ENCODE assay signal across 17 cellular contexts in genomic region chr6:167107787-167108186, GRCh38. TPM values are rescaled to one million over a fixed set of nuclear protein-coding genes. Genes with fewer than 3 reads are reported as not detected.
A peak's percentile ranks its signal among the peaks of the same experiment; 100 is the strongest.
DNase-seq lines count a peak whose midpoint lies in the region; ATAC-seq and TF ChIP-seq lines count a peak whose summit lies in the region.
"Had no signal": no experiment of that assay in that cellular context is flagged by ENCODE, and none has a peak within 500 bp of the region (broad histone marks: within the 10 kb centered on the region; RNA-seq: fewer than 3 reads in every experiment).

No MANE protein-coding gene starts in this region.

- no peak for DNase-seq in activated CD4-positive, alpha-beta T cell treated with anti-CD3 and anti-CD28 coated beads for 36 hours
- DNase-seq in activated CD4-positive, alpha-beta T cell treated with anti-CD3 and anti-CD28 coated beads, Interleukin-2, amount 10 ng/mL, durations not matched to agents 7 days and 5 days: no peak
- peak in 1 of 2 donors; percentile 31 for DNase-seq in activated T-cell treated with anti-CD3 and anti-CD28 coated beads, Interleukin-2, amount 50 U/mL, for 72 hours
- DNase-seq in activated T-cell treated with anti-CD3 and anti-CD28 coated beads for 4 hours (no peak), activated B cell treated with CpG ODN at 0.5 μM for 24 hours (no peak), NCI-H187 treated with DMSO at 0.1 percent for 48 hours (lab: John Stamatoyannopoulos, UW) (no peak), H4 (ENCODE audit: low spot score) (no peak)
- DNase-seq: 8988T; Calu3; CD8-positive, alpha-beta T cell; GF-D8; GM23248; HFFc6 had no signal

- TF ChIP-seq CTCF in activated B cell treated with CpG ODN at 0.5 μM for 24 hours (IDR thresholded peaks at IDR 0.05): no peak

- no peak overlapping the region for H3K27ac Mint-ChIP-seq in activated CD4-positive, alpha-beta T cell treated with anti-CD3 and anti-CD28 coated beads for 36 hours
- H3K27ac Mint-ChIP-seq in activated CD4-positive, alpha-beta T cell treated with anti-CD3 and anti-CD28 coated beads, Interleukin-2, amount 10 ng/mL, durations not matched to agents 7 days and 5 days: no peak overlapping the region
- no peak overlapping the region for H3K27ac Mint-ChIP-seq in activated T-cell treated with anti-CD3 and anti-CD28 coated beads, Interleukin-2, amount 50 U/mL, for 72 hours
- H3K27ac Mint-ChIP-seq in activated B cell treated with CpG ODN at 0.5 μM for 24 hours: peak overlapping the region; percentile 76
- peak overlapping the region; percentile 61 for H3K27ac Mint-ChIP-seq in stimulated activated memory B cell treated with anti-CD40 and anti-IgM and Interleukin-4, amounts not matched to agents 10 μg/mL and 1 μg/mL and 100 μg/mL, for 72 hours
- H3K27ac Mint-ChIP-seq: CD8-positive, alpha-beta T cell; HFFc6 had no signal

- no peaks in the 10 kb centered on the region for H3K9me3 Mint-ChIP-seq in activated CD4-positive, alpha-beta T cell treated with anti-CD3 and anti-CD28 coated beads for 36 hours (ENCODE audit: low read depth)
- peaks cover 3% of the 10 kb centered on the region for H3K9me3 Mint-ChIP-seq in activated CD4-positive, alpha-beta T cell treated with anti-CD3 and anti-CD28 coated beads, Interleukin-2, amount 10 ng/mL, durations not matched to agents 7 days and 5 days
- no peaks in the 10 kb centered on the region for H3K9me3 Mint-ChIP-seq in activated T-cell treated with anti-CD3 and anti-CD28 coated beads, Interleukin-2, amount 50 U/mL, for 72 hours
- H3K9me3 Mint-ChIP-seq in activated B cell treated with CpG ODN at 0.5 μM for 24 hours: no peaks in the 10 kb centered on the region
- no peaks in the 10 kb centered on the region for H3K9me3 Mint-ChIP-seq in stimulated activated memory B cell treated with anti-CD40 and anti-IgM and Interleukin-4, amounts not matched to agents 10 μg/mL and 1 μg/mL and 100 μg/mL, for 72 hours
- H3K9me3 Mint-ChIP-seq: CD8-positive, alpha-beta T cell; IgD-negative memory B cell had no signal

- H3K36me3 Mint-ChIP-seq in activated CD4-positive, alpha-beta T cell treated with anti-CD3 and anti-CD28 coated beads for 36 hours (ENCODE audit: low read depth): no peaks in the 10 kb centered on the region
- H3K36me3 Mint-ChIP-seq in activated CD4-positive, alpha-beta T cell treated with anti-CD3 and anti-CD28 coated beads, Interleukin-2, amount 10 ng/mL, durations not matched to agents 7 days and 5 days (ENCODE audit: low read depth): no peaks in the 10 kb centered on the region
- H3K36me3 Mint-ChIP-seq in activated T-cell treated with anti-CD3 and anti-CD28 coated beads, Interleukin-2, amount 50 U/mL, for 72 hours (ENCODE audit: insufficient read depth in 2 of 2): no peaks in the 10 kb centered on the region
- no peaks in the 10 kb centered on the region for H3K36me3 Mint-ChIP-seq in activated B cell treated with CpG ODN at 0.5 μM for 24 hours (ENCODE audit: low read depth)
- H3K36me3 Mint-ChIP-seq in stimulated activated memory B cell treated with anti-CD40 and anti-IgM and Interleukin-4, amounts not matched to agents 10 μg/mL and 1 μg/mL and 100 μg/mL, for 72 hours: no peaks in the 10 kb centered on the region
- H3K36me3 Mint-ChIP-seq: CD8-positive, alpha-beta T cell; IgD-negative memory B cell had no signal

- peak; percentile 63 for ATAC-seq in activated CD4-positive, alpha-beta T cell treated with anti-CD3 and anti-CD28 coated beads for 36 hours
- ATAC-seq in activated T-cell treated with anti-CD3 and anti-CD28 coated beads, Interleukin-2, amount 50 U/mL, for 72 hours (replicated peaks in 1 of 2): peak; percentile 77 to 88
- no peak for ATAC-seq in activated B cell treated with CpG ODN at 0.5 μM for 24 hours (ENCODE audit: low read depth)
- ATAC-seq in stimulated activated memory B cell treated with anti-CD40 and anti-IgM and Interleukin-4, amounts not matched to agents 10 μg/mL and 1 μg/mL and 100 μg/mL, for 72 hours: no peak
- ATAC-seq: CD8-positive, alpha-beta T cell; HCT116 had no signal

- CTCF ChIA-PET in activated CD4-positive, alpha-beta T cell treated with anti-CD3 and anti-CD28 coated beads for 36 hours (lab: Charles Lee): interaction anchor here (0.8 kb wide), 1 partner anchor 671 kb away, joined by 3 read pairs; no protein-coding TSS in a partner anchor
- CTCF ChIA-PET in activated CD4-positive, alpha-beta T cell treated with anti-CD3 and anti-CD28 coated beads, Interleukin-2, amount 10 ng/mL, durations not matched to agents 7 days and 5 days (lab: Charles Lee): no interaction called here
- CTCF ChIA-PET in activated B cell treated with CpG ODN at 0.5 μM for 24 hours (lab: Charles Lee): no interaction called here

- POLR2A ChIA-PET in activated CD4-positive, alpha-beta T cell treated with anti-CD3 and anti-CD28 coated beads for 36 hours (lab: Charles Lee): interaction anchor here (1.0 kb wide), 1 partner anchor 12 kb away, joined by 3 read pairs; no protein-coding TSS in a partner anchor
- POLR2A ChIA-PET in activated CD4-positive, alpha-beta T cell treated with anti-CD3 and anti-CD28 coated beads, Interleukin-2, amount 10 ng/mL, durations not matched to agents 7 days and 5 days (lab: Charles Lee): no interaction called here
- POLR2A ChIA-PET in activated B cell treated with CpG ODN at 0.5 μM for 24 hours (lab: Charles Lee): interaction anchor here (2.6 to 7.9 kb wide), 3 partner anchors 9 to 16 kb away, joined by 16 to 88 read pairs (median 17); partner anchors contain the start of gene CCR6

- intact Hi-C loops in activated CD4-positive, alpha-beta T cell treated with anti-CD3 and anti-CD28 coated beads for 36 hours (cut with DNase I, micrococcal nuclease): no loop called here
- intact Hi-C loops in activated B cell treated with CpG ODN at 0.5 μM for 24 hours (cut with micrococcal nuclease): no loop called here

- peaks cover 35% of the 10 kb centered on the region for H3K4me1 Mint-ChIP-seq in activated CD4-positive, alpha-beta T cell treated with anti-CD3 and anti-CD28 coated beads for 36 hours
- peaks cover 13% of the 10 kb centered on the region for H3K4me1 Mint-ChIP-seq in activated CD4-positive, alpha-beta T cell treated with anti-CD3 and anti-CD28 coated beads, Interleukin-2, amount 10 ng/mL, durations not matched to agents 7 days and 5 days
- H3K4me1 Mint-ChIP-seq in activated T-cell treated with anti-CD3 and anti-CD28 coated beads, Interleukin-2, amount 50 U/mL, for 72 hours (ENCODE audit: low read depth): peaks cover 37% of the 10 kb centered on the region
- peaks cover 96% of the 10 kb centered on the region for H3K4me1 Mint-ChIP-seq in activated B cell treated with CpG ODN at 0.5 μM for 24 hours
- peaks cover 74% of the 10 kb centered on the region for H3K4me1 Mint-ChIP-seq in stimulated activated memory B cell treated with anti-CD40 and anti-IgM and Interleukin-4, amounts not matched to agents 10 μg/mL and 1 μg/mL and 100 μg/mL, for 72 hours

- no peaks in the 10 kb centered on the region for H3K27me3 Mint-ChIP-seq in activated CD4-positive, alpha-beta T cell treated with anti-CD3 and anti-CD28 coated beads for 36 hours
- H3K27me3 Mint-ChIP-seq in activated CD4-positive, alpha-beta T cell treated with anti-CD3 and anti-CD28 coated beads, Interleukin-2, amount 10 ng/mL, durations not matched to agents 7 days and 5 days: peaks cover 4% of the 10 kb centered on the region
- H3K27me3 Mint-ChIP-seq in activated T-cell treated with anti-CD3 and anti-CD28 coated beads, Interleukin-2, amount 50 U/mL, for 72 hours (ENCODE audit: low read depth): peaks cover 16% of the 10 kb centered on the region
- H3K27me3 Mint-ChIP-seq in activated B cell treated with CpG ODN at 0.5 μM for 24 hours: no peaks in the 10 kb centered on the region
- no peaks in the 10 kb centered on the region for H3K27me3 Mint-ChIP-seq in stimulated activated memory B cell treated with anti-CD40 and anti-IgM and Interleukin-4, amounts not matched to agents 10 μg/mL and 1 μg/mL and 100 μg/mL, for 72 hours
- H3K27me3 Mint-ChIP-seq: IgD-negative memory B cell had no signal

- H3K4me3 Mint-ChIP-seq in activated CD4-positive, alpha-beta T cell treated with anti-CD3 and anti-CD28 coated beads for 36 hours: no peak overlapping the region
- H3K4me3 Mint-ChIP-seq in activated CD4-positive, alpha-beta T cell treated with anti-CD3 and anti-CD28 coated beads, Interleukin-2, amount 10 ng/mL, durations not matched to agents 7 days and 5 days: no peak overlapping the region
- peak overlapping the region; percentile 25 to 57 for H3K4me3 Mint-ChIP-seq in activated T-cell treated with anti-CD3 and anti-CD28 coated beads, Interleukin-2, amount 50 U/mL, for 72 hours
- no peak overlapping the region for H3K4me3 Mint-ChIP-seq in activated B cell treated with CpG ODN at 0.5 μM for 24 hours
- no peak overlapping the region for H3K4me3 Mint-ChIP-seq in stimulated activated memory B cell treated with anti-CD40 and anti-IgM and Interleukin-4, amounts not matched to agents 10 μg/mL and 1 μg/mL and 100 μg/mL, for 72 hours
- H3K4me3 Mint-ChIP-seq: CD8-positive, alpha-beta T cell; HFFc6 had no signal

RNA-seq across cellular contexts. Expression of gene CCR6, which starts 15.1 kb away (rescaled TPM):
- total RNA-seq in activated CD4-positive, alpha-beta T cell treated with anti-CD3 and anti-CD28 coated beads for 36 hours: 1 to 10 TPM; 3.4 to 4.0 TPM
- total RNA-seq in activated CD4-positive, alpha-beta T cell treated with anti-CD3 and anti-CD28 coated beads, Interleukin-2, amount 10 ng/mL, durations not matched to agents 7 days and 5 days: 1 to 10 TPM; 6.7 to 7.4 TPM
- total RNA-seq in activated T-cell treated with anti-CD3 and anti-CD28 coated beads, Interleukin-2, amount 50 U/mL, for 72 hours: 1 to 10 TPM; 1.2 to 7.8 TPM
- total RNA-seq in activated B cell treated with CpG ODN at 0.5 μM for 24 hours: 26.2 and 28.9 TPM in 2 replicates
- not detected in 2 replicates for total RNA-seq in H4 (2014; rRNA removed; shearing (Covaris generic))
- total RNA-seq: A673, Calu3, GM23248, HFFc6 had no signal

RNA-seq across cellular contexts. Expression of gene GPR31, which starts 50.0 kb away (rescaled TPM):
- not detected for total RNA-seq in activated CD4-positive, alpha-beta T cell treated with anti-CD3 and anti-CD28 coated beads for 36 hours
- total RNA-seq in activated CD4-positive, alpha-beta T cell treated with anti-CD3 and anti-CD28 coated beads, Interleukin-2, amount 10 ng/mL, durations not matched to agents 7 days and 5 days: not detected
- total RNA-seq in activated T-cell treated with anti-CD3 and anti-CD28 coated beads, Interleukin-2, amount 50 U/mL, for 72 hours: not detected
- not detected in 2 replicates for total RNA-seq in activated B cell treated with CpG ODN at 0.5 μM for 24 hours
- total RNA-seq in H4 (2014; rRNA removed; shearing (Covaris generic)): not detected in 2 replicates
- total RNA-seq: A673; Calu3; CD8-positive, alpha-beta T cell; GM23248; HFFc6 had no signal

Comparison
In these comparisons a context has a peak if more than half of its experiments do, and no peak if none do; other contexts are left out.
1. ATAC-seq: peak in activated CD4-positive, alpha-beta T cell treated with anti-CD3 and anti-CD28 coated beads for 36 hours (single experiment) and activated T-cell treated with anti-CD3 and anti-CD28 coated beads, Interleukin-2, amount 50 U/mL, for 72 hours (2 of 2); none in activated B cell treated with CpG ODN at 0.5 μM for 24 hours (single experiment) and stimulated activated memory B cell treated with anti-CD40 and anti-IgM and Interleukin-4, amounts not matched to agents 10 μg/mL and 1 μg/mL and 100 μg/mL, for 72 hours (single experiment).
2. H3K27ac Mint-ChIP-seq: peak in activated B cell treated with CpG ODN at 0.5 μM for 24 hours (single experiment) and stimulated activated memory B cell treated with anti-CD40 and anti-IgM and Interleukin-4, amounts not matched to agents 10 μg/mL and 1 μg/mL and 100 μg/mL, for 72 hours (single experiment); none in activated CD4-positive, alpha-beta T cell treated with anti-CD3 and anti-CD28 coated beads for 36 hours (single experiment), activated CD4-positive, alpha-beta T cell treated with anti-CD3 and anti-CD28 coated beads, Interleukin-2, amount 10 ng/mL, durations not matched to agents 7 days and 5 days (single experiment) and activated T-cell treated with anti-CD3 and anti-CD28 coated beads, Interleukin-2, amount 50 U/mL, for 72 hours (single experiment).
3. H3K4me3 Mint-ChIP-seq: peak in activated T-cell treated with anti-CD3 and anti-CD28 coated beads, Interleukin-2, amount 50 U/mL, for 72 hours (2 of 2); none in activated CD4-positive, alpha-beta T cell treated with anti-CD3 and anti-CD28 coated beads for 36 hours (single experiment), activated CD4-positive, alpha-beta T cell treated with anti-CD3 and anti-CD28 coated beads, Interleukin-2, amount 10 ng/mL, durations not matched to agents 7 days and 5 days (single experiment), activated B cell treated with CpG ODN at 0.5 μM for 24 hours (single experiment) and stimulated activated memory B cell treated with anti-CD40 and anti-IgM and Interleukin-4, amounts not matched to agents 10 μg/mL and 1 μg/mL and 100 μg/mL, for 72 hours (single experiment).